1 cellular context compared by ENCODE assay signal in genomic region chr4:51880016-51880915, GRCh38.
A peak's percentile ranks its signal among the peaks of the same experiment; 100 is the strongest.
TF ChIP-seq lines count a peak whose summit lies in the region.

No MANE protein-coding gene starts in this region.

TF ChIP-seq in HepG2, 621 proteins besides CTCF, POLR2A, EP300 and RAD21 (continued from another document and continues in another):
- TF ChIP-seq ZNF800 (CRISPR knock-in tag; IDR thresholded peaks at IDR 0.05) (no peak), HMGXB4 (CRISPR knock-in tag; IDR thresholded peaks at IDR 0.05; ENCODE audit: borderline replicate concordance in 1 of 2, low read depth in 1 of 2) (peak in 1 of 2 experiments; percentile 44; a peak in 1 of 4 replicates), ZSCAN12 (CRISPR knock-in tag; IDR thresholded peaks at IDR 0.05) (no peak), NFIC (IDR thresholded peaks at IDR 0.05; ENCODE audit: low read length) (peak; percentile 64; the same call in 1 of the 2 replicates), ARNT2 (CRISPR knock-in tag; IDR thresholded peaks at IDR 0.05; ENCODE audit: low read depth) (no peak), FOXM1 (CRISPR knock-in tag; IDR thresholded peaks at IDR 0.05) (no peak), TARDBP (CRISPR knock-in tag; IDR thresholded peaks at IDR 0.05) (peak; percentile 64), NFKB2 (CRISPR knock-in tag; IDR thresholded peaks at IDR 0.05; ENCODE audit: borderline replicate concordance) (no peak), CREB1 (IDR thresholded peaks at IDR 0.05) (0 out of 2 replicates have a peak, but pooled peaks have one; percentile 11), CREB1 (CRISPR knock-in tag; IDR thresholded peaks at IDR 0.05) (no peak), SMAD9 (CRISPR knock-in tag; IDR thresholded peaks at IDR 0.05) (no peak), SMYD3 (CRISPR knock-in tag; IDR thresholded peaks at IDR 0.05) (no peak), ZNF205 (CRISPR knock-in tag; IDR thresholded peaks at IDR 0.05) (no peak), ZNF589 (CRISPR knock-in tag; conservative IDR thresholded peaks at IDR 0.05) (no peak), ZNF724P (CRISPR knock-in tag; IDR thresholded peaks at IDR 0.05; ENCODE audit: borderline replicate concordance) (no peak), ZSCAN9 (CRISPR knock-in tag; IDR thresholded peaks at IDR 0.05; ENCODE audit: borderline replicate concordance) (no peak), SNRNP70 (IDR thresholded peaks at IDR 0.05; ENCODE audit: low read depth, low read length) (no peak), MED1 (CRISPR knock-in tag; IDR thresholded peaks at IDR 0.05) (0 out of 2 replicates have a peak, but pooled peaks have one; percentile 22), ZNF230 (CRISPR knock-in tag; IDR thresholded peaks at IDR 0.05) (no peak), NR2F6 (IDR thresholded peaks at IDR 0.05) (0 out of 2 replicates have a peak, but pooled peaks have one; percentile 33), NR2F6 (CRISPR knock-in tag; IDR thresholded peaks at IDR 0.05) (no peak), TCF12 (IDR thresholded peaks at IDR 0.05) (no peak), TCF12 (CRISPR knock-in tag; IDR thresholded peaks at IDR 0.05) (no peak), ZNF766 (CRISPR knock-in tag; IDR thresholded peaks at IDR 0.05; ENCODE audit: borderline replicate concordance) (no peak), POGZ (CRISPR knock-in tag; IDR thresholded peaks at IDR 0.05) (peak; percentile 47), NR0B2 (CRISPR knock-in tag; IDR thresholded peaks at IDR 0.05) (no peak), ZMYM3 (CRISPR knock-in tag; IDR thresholded peaks at IDR 0.05) (peak; percentile 58; the same call in 1 of the 2 replicates), KAT7 (CRISPR knock-in tag; IDR thresholded peaks at IDR 0.05; ENCODE audit: borderline replicate concordance) (no peak), TBP (CRISPR knock-in tag; IDR thresholded peaks at IDR 0.05) (no peak), ZNF292 (CRISPR knock-in tag; IDR thresholded peaks at IDR 0.05; ENCODE audit: borderline replicate concordance, low read depth) (peak; percentile 78; the same call in 1 of the 2 replicates), ZNF296 (CRISPR knock-in tag; conservative IDR thresholded peaks at IDR 0.05) (no peak), SALL1 (CRISPR knock-in tag; IDR thresholded peaks at IDR 0.05) (peak; percentile 61), ZFP1 (CRISPR knock-in tag; IDR thresholded peaks at IDR 0.05) (0 out of 2 replicates have a peak, but pooled peaks have one; percentile 14), RFX3 (CRISPR knock-in tag; IDR thresholded peaks at IDR 0.05) (no peak), CREM (IDR thresholded peaks at IDR 0.05) (peak; percentile 61), CREM (CRISPR knock-in tag; IDR thresholded peaks at IDR 0.05) (no peak), TBL1XR1 (IDR thresholded peaks at IDR 0.05; ENCODE audit: borderline replicate concordance, low read length, partially characterized antibody) (no peak), ZBTB33 (CRISPR knock-in tag; IDR thresholded peaks at IDR 0.05) (no peak), PTBP1 (IDR thresholded peaks at IDR 0.05; ENCODE audit: low read depth, low read length, poor library complexity, severe bottlenecking) (no peak), TEAD3 (CRISPR knock-in tag; optimal IDR thresholded peaks at IDR 0.05; ENCODE audit: borderline replicate concordance) (peak; percentile 33), ZNF143 (CRISPR knock-in tag; IDR thresholded peaks at IDR 0.05) (peak; percentile 84), MLXIP (CRISPR knock-in tag; IDR thresholded peaks at IDR 0.05; ENCODE audit: borderline replicate concordance) (no peak)
- TF ChIP-seq, protein P1, sequence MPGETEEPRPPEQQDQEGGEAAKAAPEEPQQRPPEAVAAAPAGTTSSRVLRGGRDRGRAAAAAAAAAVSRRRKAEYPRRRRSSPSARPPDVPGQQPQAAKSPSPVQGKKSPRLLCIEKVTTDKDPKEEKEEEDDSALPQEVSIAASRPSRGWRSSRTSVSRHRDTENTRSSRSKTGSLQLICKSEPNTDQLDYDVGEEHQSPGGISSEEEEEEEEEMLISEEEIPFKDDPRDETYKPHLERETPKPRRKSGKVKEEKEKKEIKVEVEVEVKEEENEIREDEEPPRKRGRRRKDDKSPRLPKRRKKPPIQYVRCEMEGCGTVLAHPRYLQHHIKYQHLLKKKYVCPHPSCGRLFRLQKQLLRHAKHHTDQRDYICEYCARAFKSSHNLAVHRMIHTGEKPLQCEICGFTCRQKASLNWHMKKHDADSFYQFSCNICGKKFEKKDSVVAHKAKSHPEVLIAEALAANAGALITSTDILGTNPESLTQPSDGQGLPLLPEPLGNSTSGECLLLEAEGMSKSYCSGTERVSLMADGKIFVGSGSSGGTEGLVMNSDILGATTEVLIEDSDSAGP (CRISPR knock-in tag; IDR thresholded peaks at IDR 0.05; ENCODE audit: borderline replicate concordance) = 0 out of 2 replicates have a peak, but pooled peaks have one; percentile 44
- TF ChIP-seq, protein P2, sequence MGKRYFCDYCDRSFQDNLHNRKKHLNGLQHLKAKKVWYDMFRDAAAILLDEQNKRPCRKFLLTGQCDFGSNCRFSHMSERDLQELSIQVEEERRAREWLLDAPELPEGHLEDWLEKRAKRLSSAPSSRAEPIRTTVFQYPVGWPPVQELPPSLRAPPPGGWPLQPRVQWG (CRISPR knock-in tag; IDR thresholded peaks at IDR 0.05; ENCODE audit: borderline replicate concordance, low read depth) = no peak
- TF ChIP-seq, protein P3, sequence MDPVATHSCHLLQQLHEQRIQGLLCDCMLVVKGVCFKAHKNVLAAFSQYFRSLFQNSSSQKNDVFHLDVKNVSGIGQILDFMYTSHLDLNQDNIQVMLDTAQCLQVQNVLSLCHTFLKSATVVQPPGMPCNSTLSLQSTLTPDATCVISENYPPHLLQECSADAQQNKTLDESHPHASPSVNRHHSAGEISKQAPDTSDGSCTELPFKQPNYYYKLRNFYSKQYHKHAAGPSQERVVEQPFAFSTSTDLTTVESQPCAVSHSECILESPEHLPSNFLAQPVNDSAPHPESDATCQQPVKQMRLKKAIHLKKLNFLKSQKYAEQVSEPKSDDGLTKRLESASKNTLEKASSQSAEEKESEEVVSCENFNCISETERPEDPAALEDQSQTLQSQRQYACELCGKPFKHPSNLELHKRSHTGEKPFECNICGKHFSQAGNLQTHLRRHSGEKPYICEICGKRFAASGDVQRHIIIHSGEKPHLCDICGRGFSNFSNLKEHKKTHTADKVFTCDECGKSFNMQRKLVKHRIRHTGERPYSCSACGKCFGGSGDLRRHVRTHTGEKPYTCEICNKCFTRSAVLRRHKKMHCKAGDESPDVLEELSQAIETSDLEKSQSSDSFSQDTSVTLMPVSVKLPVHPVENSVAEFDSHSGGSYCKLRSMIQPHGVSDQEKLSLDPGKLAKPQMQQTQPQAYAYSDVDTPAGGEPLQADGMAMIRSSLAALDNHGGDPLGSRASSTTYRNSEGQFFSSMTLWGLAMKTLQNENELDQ (CRISPR knock-in tag; IDR thresholded peaks at IDR 0.05; ENCODE audit: borderline replicate concordance) = no peak
- TF ChIP-seq, protein P4, sequence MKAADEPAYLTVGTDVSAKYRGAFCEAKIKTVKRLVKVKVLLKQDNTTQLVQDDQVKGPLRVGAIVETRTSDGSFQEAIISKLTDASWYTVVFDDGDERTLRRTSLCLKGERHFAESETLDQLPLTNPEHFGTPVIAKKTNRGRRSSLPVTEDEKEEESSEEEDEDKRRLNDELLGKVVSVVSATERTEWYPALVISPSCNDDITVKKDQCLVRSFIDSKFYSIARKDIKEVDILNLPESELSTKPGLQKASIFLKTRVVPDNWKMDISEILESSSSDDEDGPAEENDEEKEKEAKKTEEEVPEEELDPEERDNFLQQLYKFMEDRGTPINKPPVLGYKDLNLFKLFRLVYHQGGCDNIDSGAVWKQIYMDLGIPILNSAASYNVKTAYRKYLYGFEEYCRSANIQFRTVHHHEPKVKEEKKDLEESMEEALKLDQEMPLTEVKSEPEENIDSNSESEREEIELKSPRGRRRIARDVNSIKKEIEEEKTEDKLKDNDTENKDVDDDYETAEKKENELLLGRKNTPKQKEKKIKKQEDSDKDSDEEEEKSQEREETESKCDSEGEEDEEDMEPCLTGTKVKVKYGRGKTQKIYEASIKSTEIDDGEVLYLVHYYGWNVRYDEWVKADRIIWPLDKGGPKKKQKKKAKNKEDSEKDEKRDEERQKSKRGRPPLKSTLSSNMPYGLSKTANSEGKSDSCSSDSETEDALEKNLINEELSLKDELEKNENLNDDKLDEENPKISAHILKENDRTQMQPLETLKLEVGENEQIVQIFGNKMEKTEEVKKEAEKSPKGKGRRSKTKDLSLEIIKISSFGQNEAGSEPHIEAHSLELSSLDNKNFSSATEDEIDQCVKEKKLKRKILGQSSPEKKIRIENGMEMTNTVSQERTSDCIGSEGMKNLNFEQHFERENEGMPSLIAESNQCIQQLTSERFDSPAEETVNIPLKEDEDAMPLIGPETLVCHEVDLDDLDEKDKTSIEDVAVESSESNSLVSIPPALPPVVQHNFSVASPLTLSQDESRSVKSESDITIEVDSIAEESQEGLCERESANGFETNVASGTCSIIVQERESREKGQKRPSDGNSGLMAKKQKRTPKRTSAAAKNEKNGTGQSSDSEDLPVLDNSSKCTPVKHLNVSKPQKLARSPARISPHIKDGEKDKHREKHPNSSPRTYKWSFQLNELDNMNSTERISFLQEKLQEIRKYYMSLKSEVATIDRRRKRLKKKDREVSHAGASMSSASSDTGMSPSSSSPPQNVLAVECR (CRISPR knock-in tag; IDR thresholded peaks at IDR 0.05; ENCODE audit: borderline replicate concordance) = peak; percentile 25; the same call in 1 of the 2 replicates
